In the genomic region with DNA sequence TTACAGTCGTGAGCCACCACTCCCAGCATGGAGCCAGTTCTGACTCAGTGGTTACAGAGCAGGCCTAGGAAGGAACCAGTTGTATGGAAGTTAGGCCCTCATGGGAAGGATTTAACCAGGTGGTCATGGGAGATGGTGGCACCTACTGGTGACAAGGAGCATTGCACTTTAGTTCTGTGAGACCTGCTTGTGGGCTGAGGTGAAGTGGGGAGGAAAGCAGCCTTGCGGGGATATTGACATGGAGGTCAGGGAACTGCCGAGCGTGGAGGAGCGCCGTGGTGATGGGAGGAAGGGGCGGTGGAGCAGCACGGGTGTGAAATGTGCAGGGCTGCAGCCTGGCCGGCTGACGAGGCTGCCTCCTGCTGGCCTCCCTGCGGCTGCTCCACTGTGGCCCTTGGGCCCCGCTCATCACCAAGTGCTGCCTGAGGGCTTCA, we compare ENCODE assay signal across 8 cellular contexts.
A peak's percentile ranks its signal among the peaks of the same experiment; 100 is the strongest.
DNase-seq lines count a peak whose midpoint lies in the region; ATAC-seq and TF ChIP-seq lines count a peak whose summit lies in the region.

No MANE protein-coding gene starts in this region.

- peak overlapping the region in 1 of 2 experiments; percentile 36 for H3K14ac ChIP-seq in mesenchymal stem cell (ENCODE audit: low read length in 2 of 2)

- no peak overlapping the region for H2BK5ac ChIP-seq in mesenchymal stem cell (ENCODE audit: low read depth, low read length, poor library complexity, severe bottlenecking)

- no peak overlapping the region for H3K18ac ChIP-seq in mesenchymal stem cell (ENCODE audit: low read depth in 1 of 2, low read length in 2 of 2)

- peaks cover 20% of the 10 kb centered on the region for H3K4me1 ChIP-seq in mesenchymal stem cell (ENCODE audit: control insufficient read depth, insufficient read depth, low read depth, low read length)
- no peaks in the 10 kb centered on the region for H3K4me1 ChIP-seq in uterus

- H3K23ac ChIP-seq in mesenchymal stem cell (ENCODE audit: low read length in 2 of 2) = no peak overlapping the region

- H2AK5ac ChIP-seq in mesenchymal stem cell (ENCODE audit: low read length, severe bottlenecking) = no peak overlapping the region

- H3K9me3 ChIP-seq in mesenchymal stem cell (ENCODE audit: control insufficient read depth, low read length) (no peaks in the 10 kb centered on the region), uterus (no peaks in the 10 kb centered on the region)

- H3K27me3 ChIP-seq in mesenchymal stem cell (ENCODE audit: control insufficient read depth in 1 of 2, insufficient read depth in 1 of 2, low read length in 2 of 2) = no peaks in the 10 kb centered on the region
- no peaks in the 10 kb centered on the region for H3K27me3 ChIP-seq in uterus

- intact Hi-C loops in uterus (cut with DNase I; ENCODE audit: low total_unique reads) = no loop called here

- no peak overlapping the region for H2AFZ ChIP-seq in mesenchymal stem cell (ENCODE audit: low read depth, low read length)

- peak; percentile 71 for DNase-seq in activated effector memory CD4-positive, alpha-beta T cell treated with anti-CD3 and anti-CD28 coated beads, Interleukin-2, amount 50 U/mL, for 16 hours
- no peak for DNase-seq in activated effector memory CD4-positive, alpha-beta T cell treated with Interleukin-2 at 50 U/mL for 16 hours
- DNase-seq in LHCN-M2 (ENCODE audit: low read depth) (peak; percentile 62), T1000 (lab: John Stamatoyannopoulos, UW) (peak; percentile 4), cerebellar cortex (ENCODE audit: low spot score) (peak; percentile 33), mesenchymal stem cell (peak; percentile 37), uterus (peak in 1 of 2 donors; percentile 15)

- H3K79me1 ChIP-seq in mesenchymal stem cell (replicated peaks; ENCODE audit: low read length, poor library complexity, severe bottlenecking) = peaks cover 29% of the 10 kb centered on the region

- no peak for ATAC-seq in HG02623 (IDR thresholded peaks at IDR 0.05; ENCODE audit: unreplicated experiment)

- WGBS in mesenchymal stem cell = 83% methylated on average over 6 of the region's 12 CpGs

- TF ChIP-seq POLR2A in uterus (IDR thresholded peaks at IDR 0.05) = no peak

- H3K4me2 ChIP-seq in mesenchymal stem cell (ENCODE audit: low read length, poor library complexity, severe bottlenecking) = no peak overlapping the region

- H3K27ac ChIP-seq in mesenchymal stem cell (ENCODE audit: low read length, poor library complexity, severe bottlenecking) (no peak overlapping the region), uterus (no peak overlapping the region)

- no peak overlapping the region for H4K91ac ChIP-seq in mesenchymal stem cell (ENCODE audit: low read length)

- H3K4ac ChIP-seq in mesenchymal stem cell (ENCODE audit: low read depth in 1 of 2, low read length in 2 of 2) = no peak overlapping the region

- H2BK15ac ChIP-seq in mesenchymal stem cell (ENCODE audit: low read depth, poor library complexity, severe bottlenecking) = no peak overlapping the region

- H3K36me3 ChIP-seq in mesenchymal stem cell (ENCODE audit: control insufficient read depth in 1 of 2, insufficient read depth in 2 of 2, low read depth in 1 of 2, low read length in 2 of 2) (peaks cover 0 to 2% of the 10 kb centered on the region in 2 experiments), uterus (no peaks in the 10 kb centered on the region)

- H4K8ac ChIP-seq in mesenchymal stem cell (ENCODE audit: low read length) = no peak overlapping the region

- H2BK12ac ChIP-seq in mesenchymal stem cell (ENCODE audit: low read length in 2 of 2) = no peak overlapping the region

- no peak overlapping the region for H2BK120ac ChIP-seq in mesenchymal stem cell (ENCODE audit: low read depth, low read length)

- H3K4me3 ChIP-seq in mesenchymal stem cell (ENCODE audit: insufficient read depth in 1 of 2, low read depth in 1 of 2, low read length in 2 of 2) = no peak overlapping the region
- no peak overlapping the region for H3K4me3 ChIP-seq in uterus

- TF ChIP-seq CTCF in uterus (IDR thresholded peaks at IDR 0.05) = peak in 3 of 4 experiments; percentile 41 to 55 (median 46)

- H3K9ac ChIP-seq in mesenchymal stem cell (ENCODE audit: low read length) = no peak overlapping the region
